ENCODE assay signal across 31 cellular contexts in genomic region chr12:64580681-64581080, GRCh38.
"Had no signal": no experiment of that assay in that cellular context is flagged by ENCODE, and none has a peak within 500 bp of the region (broad histone marks: within the 10 kb centered on the region; RNA-seq: fewer than 3 reads in every experiment).

No MANE protein-coding gene starts in this region.

- H3K36me3 ChIP-seq: ascending aorta, breast epithelium, cardiac muscle cell, colonic mucosa, esophagus squamous epithelium, gastrocnemius medialis had no signal

- H3K9me3 ChIP-seq: ascending aorta, breast epithelium, colonic mucosa, gastrocnemius medialis had no signal

- H3K27ac Mint-ChIP-seq: activated CD4-positive, alpha-beta memory T cell treated with anti-CD3 and anti-CD28 coated beads, Interleukin-2, amount 10 ng/mL, durations not matched to agents 7 days and 5 days; activated CD4-positive, alpha-beta T cell treated with anti-CD3 and anti-CD28 coated beads, Interleukin-2, amount 10 ng/mL, durations not matched to agents 7 days and 5 days; activated naive CD4-positive, alpha-beta T cell treated with anti-CD3 and anti-CD28 coated beads, Interleukin-2, amount 10 ng/mL, durations not matched to agents 7 days and 5 days; activated naive CD4-positive, alpha-beta T cell treated with anti-CD3 and anti-CD28 coated beads, Interleukin-2, amount 50 U/mL, for 72 hours; activated naive CD8-positive, alpha-beta T cell treated with anti-CD3 and anti-CD28 coated beads, Interleukin-2, amount 10 ng/mL, durations not matched to agents 7 days and 5 days; activated T-cell treated with anti-CD3 and anti-CD28 coated beads, Interleukin-2, amount 50 U/mL, for 24 hours; activated T-cell treated with anti-CD3 and anti-CD28 coated beads, Interleukin-2, amount 50 U/mL, for 72 hours; brain had no signal

- H3K4me3 ChIP-seq: ascending aorta, breast epithelium, cardiac muscle cell, colonic mucosa, esophagus squamous epithelium, gastrocnemius medialis had no signal

- DNase-seq: activated CD4-positive, alpha-beta memory T cell treated with anti-CD3 and anti-CD28 coated beads, Interleukin-2, amount 10 ng/mL, durations not matched to agents 7 days and 5 days; activated CD4-positive, alpha-beta T cell treated with anti-CD3 and anti-CD28 coated beads for 1 hour; activated CD4-positive, alpha-beta T cell treated with anti-CD3 and anti-CD28 coated beads for 4 hours; activated CD4-positive, alpha-beta T cell treated with anti-CD3 and anti-CD28 coated beads, Interleukin-2, amount 10 ng/mL, durations not matched to agents 7 days and 5 days; activated CD4-positive, alpha-beta T cell treated with anti-CD3 and anti-CD28 coated beads, Interleukin-2, amount 50 U/mL, for 4 hours; activated CD8-positive, alpha-beta memory T cell treated with anti-CD3 and anti-CD28 coated beads, Interleukin-2, amount 50 U/mL, for 48 hours; activated gamma-delta T cell; activated naive CD4-positive, alpha-beta T cell; activated naive CD4-positive, alpha-beta T cell treated with anti-CD3 and anti-CD28 coated beads, Interleukin-2, amount 10 ng/mL, durations not matched to agents 7 days and 5 days; activated naive CD8-positive, alpha-beta T cell treated with anti-CD3 and anti-CD28 coated beads, Interleukin-2, amount 10 ng/mL, durations not matched to agents 7 days and 5 days; activated T-cell treated with anti-CD3 and anti-CD28 coated beads for 4 hours; activated T-cell treated with anti-CD3 and anti-CD28 coated beads, Interleukin-2, amount 50 U/mL, for 24 hours; activated T-cell treated with anti-CD3 and anti-CD28 coated beads, Interleukin-2, amount 50 U/mL, for 72 hours; central memory CD4-positive, alpha-beta T cell; cerebellar nuclear complex; colonic mucosa; effector CD8-positive, alpha-beta T cell; esophagus squamous epithelium; foreskin keratinocyte; gastrocnemius medialis; glutamatergic neuron; T-helper 1 cell; T-helper 2 cell had no signal

- FAIRE-seq: endometrium, endothelial cell of umbilical vein had no signal

- H3K27me3 Mint-ChIP-seq: activated CD4-positive, alpha-beta memory T cell treated with anti-CD3 and anti-CD28 coated beads, Interleukin-2, amount 10 ng/mL, durations not matched to agents 7 days and 5 days; activated CD4-positive, alpha-beta T cell treated with anti-CD3 and anti-CD28 coated beads, Interleukin-2, amount 10 ng/mL, durations not matched to agents 7 days and 5 days; activated naive CD8-positive, alpha-beta T cell treated with anti-CD3 and anti-CD28 coated beads, Interleukin-2, amount 10 ng/mL, durations not matched to agents 7 days and 5 days; activated T-cell treated with anti-CD3 and anti-CD28 coated beads, Interleukin-2, amount 50 U/mL, for 24 hours had no signal

- H3K4me3 Mint-ChIP-seq: activated CD4-positive, alpha-beta memory T cell treated with anti-CD3 and anti-CD28 coated beads, Interleukin-2, amount 10 ng/mL, durations not matched to agents 7 days and 5 days; activated CD4-positive, alpha-beta T cell treated with anti-CD3 and anti-CD28 coated beads, Interleukin-2, amount 10 ng/mL, durations not matched to agents 7 days and 5 days; activated naive CD4-positive, alpha-beta T cell treated with anti-CD3 and anti-CD28 coated beads, Interleukin-2, amount 10 ng/mL, durations not matched to agents 7 days and 5 days; activated naive CD8-positive, alpha-beta T cell treated with anti-CD3 and anti-CD28 coated beads, Interleukin-2, amount 10 ng/mL, durations not matched to agents 7 days and 5 days; activated T-cell treated with anti-CD3 and anti-CD28 coated beads, Interleukin-2, amount 50 U/mL, for 24 hours; activated T-cell treated with anti-CD3 and anti-CD28 coated beads, Interleukin-2, amount 50 U/mL, for 72 hours; brain had no signal

- H3K4me1 ChIP-seq: breast epithelium, colonic mucosa, foreskin keratinocyte had no signal

- H3K27ac ChIP-seq: ascending aorta, breast epithelium, cardiac muscle cell, colonic mucosa, epithelial cell of prostate, esophagus squamous epithelium, foreskin keratinocyte, gastrocnemius medialis had no signal

- ATAC-seq: activated naive CD4-positive, alpha-beta T cell treated with anti-CD3 and anti-CD28 coated beads, Interleukin-2, amount 50 U/mL, for 72 hours; activated T-cell treated with anti-CD3 and anti-CD28 coated beads, Interleukin-2, amount 50 U/mL, for 72 hours; foreskin keratinocyte; gastrocnemius medialis had no signal

- H3K36me3 Mint-ChIP-seq: activated naive CD4-positive, alpha-beta T cell treated with anti-CD3 and anti-CD28 coated beads, Interleukin-2, amount 10 ng/mL, durations not matched to agents 7 days and 5 days; brain had no signal

- H3K27me3 ChIP-seq: ascending aorta, breast epithelium, cardiac muscle cell, colonic mucosa, esophagus squamous epithelium, gastrocnemius medialis had no signal
